ENCODE assay signal across 11 cellular contexts in the genomic region with DNA sequence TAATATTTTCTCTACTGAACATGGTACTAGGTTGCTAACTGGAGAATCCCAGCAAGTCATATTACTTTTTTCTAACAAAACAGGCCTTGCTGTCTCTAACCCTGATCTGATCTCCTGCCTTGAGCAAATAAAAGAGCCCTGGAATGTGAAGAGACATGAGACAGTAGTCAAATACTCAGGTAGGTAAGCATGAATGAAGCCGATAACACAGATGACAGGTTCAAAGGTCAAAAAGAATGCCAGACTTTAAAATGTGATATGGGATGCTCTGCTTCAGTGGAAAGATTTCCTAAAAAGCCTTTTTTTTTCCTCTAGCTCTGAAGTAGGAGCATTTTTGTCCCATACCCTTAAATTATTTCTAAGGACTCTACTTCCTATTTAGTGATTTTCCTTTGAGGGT. TPM values are rescaled to one million over a fixed set of nuclear protein-coding genes. Genes with fewer than 3 reads are reported as not detected.
"Had no signal": no experiment of that assay in that cellular context is flagged by ENCODE, and none has a peak within 500 bp of the region (broad histone marks: within the 10 kb centered on the region; RNA-seq: fewer than 3 reads in every experiment).

No MANE protein-coding gene starts in this region.

- H3K9ac ChIP-seq: GM23248 had no signal

- H3K9me3 ChIP-seq: HAP-1 had no signal

- H3K4me3 ChIP-seq: GM23248, HAP-1, K562 had no signal

- ATAC-seq: HCT116, K562 had no signal

- H3K36me3 ChIP-seq: HAP-1 had no signal

- H3K4me1 ChIP-seq: HAP-1 had no signal

- DNase-seq: GM23248, GOT3, H7, HFFc6, IMR-90, Kasumi-1, KG1 had no signal

- H2AFZ ChIP-seq: GM23248 had no signal

- H3K27ac ChIP-seq: GM23248, HL-60 had no signal

- FAIRE-seq: K562 had no signal

RNA-seq across cellular contexts. Expression of a gene that starts 28.7 kb away (rescaled TPM):
- total RNA-seq: H7 had no signal
